In the genomic region with DNA sequence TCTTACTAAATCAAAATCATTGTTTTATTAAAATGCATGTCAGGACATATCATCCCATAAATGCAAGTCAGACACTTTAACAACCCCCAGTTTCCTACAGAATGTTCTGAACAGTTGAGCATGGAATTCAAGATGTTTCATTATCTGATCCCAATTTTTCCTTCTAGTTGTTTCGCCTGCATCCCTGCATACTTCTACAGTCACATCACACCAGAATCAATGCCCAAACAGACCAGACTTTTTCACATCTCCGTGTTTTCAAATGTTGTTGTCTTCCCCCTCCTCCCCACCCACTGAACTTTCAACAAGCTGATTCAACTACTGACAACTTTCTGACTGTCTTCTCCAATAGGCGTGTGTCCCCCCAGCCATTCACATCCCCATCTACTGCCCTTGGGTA, we compare ENCODE assay signal across 25 cellular contexts.
"Had no signal": no experiment of that assay in that cellular context is flagged by ENCODE, and none has a peak within 500 bp of the region (broad histone marks: within the 10 kb centered on the region; RNA-seq: fewer than 3 reads in every experiment).

No MANE protein-coding gene starts in this region.

- H3K4me1 Mint-ChIP-seq: activated CD4-positive, alpha-beta T cell treated with anti-CD3 and anti-CD28 coated beads, Interleukin-2, amount 10 ng/mL, durations not matched to agents 24 days and 14 days had no signal

- H3K36me3 ChIP-seq: adrenal gland, brain microvascular endothelial cell had no signal

- H3K27ac Mint-ChIP-seq: activated CD4-positive, alpha-beta T cell treated with anti-CD3 and anti-CD28 coated beads, Interleukin-2, amount 10 ng/mL, durations not matched to agents 24 days and 14 days; activated CD8-positive, alpha-beta T cell treated with anti-CD3 and anti-CD28 coated beads for 36 hours; activated naive CD4-positive, alpha-beta T cell treated with anti-CD3 and anti-CD28 coated beads for 36 hours; activated naive CD4-positive, alpha-beta T cell treated with anti-CD3 and anti-CD28 coated beads, Interleukin-2, amount 50 U/mL, for 72 hours; activated T-cell treated with anti-CD3 and anti-CD28 coated beads, Interleukin-2, amount 50 U/mL, for 24 hours had no signal

- H3K4me3 Mint-ChIP-seq: activated CD4-positive, alpha-beta T cell treated with anti-CD3 and anti-CD28 coated beads, Interleukin-2, amount 10 ng/mL, durations not matched to agents 24 days and 14 days; activated CD8-positive, alpha-beta T cell treated with anti-CD3 and anti-CD28 coated beads for 36 hours; activated naive CD4-positive, alpha-beta T cell treated with anti-CD3 and anti-CD28 coated beads for 36 hours; activated T-cell treated with anti-CD3 and anti-CD28 coated beads, Interleukin-2, amount 50 U/mL, for 24 hours had no signal

- H3K27ac ChIP-seq: adrenal gland, brain microvascular endothelial cell, SJCRH30, SK-N-MC had no signal

- H3K36me3 Mint-ChIP-seq: activated naive CD4-positive, alpha-beta T cell treated with anti-CD3 and anti-CD28 coated beads, Interleukin-2, amount 50 U/mL, for 72 hours had no signal

- H3K27me3 ChIP-seq: adrenal gland, brain microvascular endothelial cell, MG63, SJCRH30 had no signal

- H3K9me3 ChIP-seq: adrenal gland, MG63 had no signal

- DNase-seq: activated CD4-positive, alpha-beta T cell treated with anti-CD3 and anti-CD28 coated beads, Interleukin-2, amount 10 ng/mL, durations not matched to agents 24 days and 14 days; activated CD4-positive, alpha-beta T cell treated with anti-CD3 and anti-CD28 coated beads, Interleukin-2, amount 50 U/mL, for 4 hours; activated CD8-positive, alpha-beta T cell treated with anti-CD3 and anti-CD28 coated beads for 36 hours; activated gamma-delta T cell treated with Interleukin-2 at 50 U/mL for 16 hours; activated naive CD4-positive, alpha-beta T cell treated with anti-CD3 and anti-CD28 coated beads for 36 hours; activated T-cell treated with anti-CD3 and anti-CD28 coated beads, Interleukin-2, amount 50 U/mL, for 24 hours; adrenal gland; anterior cingulate cortex; brain microvascular endothelial cell; central memory CD4-positive, alpha-beta T cell; Karpas-422; MG63; NCI-H1048; NCI-H1105 treated with DMSO at 0.1 percent for 48 hours; NCI-H1436; NCI-H1694; NCI-H1930; NCI-H2081 treated with DMSO at 0.1 percent for 48 hours; NCI-H345; NCI-H524 treated with DMSO at 0.1 percent for 48 hours; SJCRH30; T1000 had no signal

- ATAC-seq: activated CD8-positive, alpha-beta T cell treated with anti-CD3 and anti-CD28 coated beads for 36 hours; activated naive CD4-positive, alpha-beta T cell treated with anti-CD3 and anti-CD28 coated beads, Interleukin-2, amount 50 U/mL, for 72 hours; Panc1 had no signal

- H3K4me1 ChIP-seq: adrenal gland, SJCRH30 had no signal

- H3K4me3 ChIP-seq: adrenal gland, MG63, SJCRH30, SK-N-MC had no signal

- H3K9me3 Mint-ChIP-seq: activated CD4-positive, alpha-beta T cell treated with anti-CD3 and anti-CD28 coated beads, Interleukin-2, amount 10 ng/mL, durations not matched to agents 24 days and 14 days; activated CD8-positive, alpha-beta T cell treated with anti-CD3 and anti-CD28 coated beads for 36 hours; activated naive CD4-positive, alpha-beta T cell treated with anti-CD3 and anti-CD28 coated beads for 36 hours; activated naive CD4-positive, alpha-beta T cell treated with anti-CD3 and anti-CD28 coated beads, Interleukin-2, amount 50 U/mL, for 72 hours; activated T-cell treated with anti-CD3 and anti-CD28 coated beads, Interleukin-2, amount 50 U/mL, for 24 hours had no signal
